ENCODE assay signal across 9 cellular contexts in genomic region chr6:41446132-41446531, GRCh38.
"Had no signal": no experiment of that assay in that cellular context is flagged by ENCODE, and none has a peak within 500 bp of the region (broad histone marks: within the 10 kb centered on the region; RNA-seq: fewer than 3 reads in every experiment).

No MANE protein-coding gene starts in this region.

- H3K4me3 ChIP-seq: GM23338 had no signal

- FAIRE-seq: H1, H54 had no signal

- ATAC-seq: GM23338 had no signal

- H3K9me3 Mint-ChIP-seq: GM23338, H9, HFFc6 had no signal

- H3K4me2 ChIP-seq: GM23338 had no signal

- DNase-seq: H9, HCEC 1CT, HFFc6, IMR-90, KBM-7 had no signal

- H2AFZ ChIP-seq: GM23338 had no signal

- H3K27ac Mint-ChIP-seq: GM23338, H9, HFFc6 had no signal

- H3K27ac ChIP-seq: HL-60 had no signal

- H3K4me3 Mint-ChIP-seq: GM23338, H9, HFFc6 had no signal
